Comparison of ENCODE assay signal across 2 cellular contexts in genomic region chr3:48738926-48739616, GRCh38.
TF ChIP-seq lines count a peak whose summit lies in the region.

No MANE protein-coding gene starts in this region.

TF ChIP-seq in IMR-90, 13 proteins besides CTCF, POLR2A, EP300 and RAD21:
- TF ChIP-seq USF2 (IDR thresholded peaks at IDR 0.05; ENCODE audit: low read depth, low read length) (no peak), SMC3 (IDR thresholded peaks at IDR 0.05; ENCODE audit: low read depth, low read length) (no peak), FOS (IDR thresholded peaks at IDR 0.05; ENCODE audit: low read depth, low read length) (no peak), BHLHE40 (IDR thresholded peaks at IDR 0.05; ENCODE audit: low read depth, low read length) (no peak), CHD1 (IDR thresholded peaks at IDR 0.05; ENCODE audit: low read depth, low read length) (no peak), RFX5 (IDR thresholded peaks at IDR 0.05; ENCODE audit: low read depth, low read length) (no peak), NFE2L2 (IDR thresholded peaks at IDR 0.05; ENCODE audit: low read depth, low read length) (no peak), ELK1 (IDR thresholded peaks at IDR 0.05; ENCODE audit: borderline replicate concordance, low read depth, low read length) (no peak), MXI1 (IDR thresholded peaks at IDR 0.05; ENCODE audit: borderline replicate concordance, low read depth, low read length) (no peak), MAZ (IDR thresholded peaks at IDR 0.05; ENCODE audit: borderline replicate concordance, low read depth, low read length) (no peak), RCOR1 (IDR thresholded peaks at IDR 0.05; ENCODE audit: insufficient replicate concordance, low read length) (no peak), MAFK (IDR thresholded peaks at IDR 0.05; ENCODE audit: low read depth, low read length) (no peak), CEBPB (IDR thresholded peaks at IDR 0.05; ENCODE audit: low read depth, low read length) (no peak)

TF ChIP-seq in H1, 55 proteins besides CTCF, POLR2A, EP300 and RAD21:
- TF ChIP-seq MAX (IDR thresholded peaks at IDR 0.05) (no peak), CHD1 (IDR thresholded peaks at IDR 0.05; ENCODE audit: low read depth, low read length) (no peak), BRCA1 (IDR thresholded peaks at IDR 0.05; ENCODE audit: low read depth, low read length) (no peak), CTBP2 (IDR thresholded peaks at IDR 0.05; ENCODE audit: borderline replicate concordance, insufficient read depth, insufficient read length, low read length) (no peak), MAFK (IDR thresholded peaks at IDR 0.05; ENCODE audit: low read depth, low read length) (no peak), YY1 (IDR thresholded peaks at IDR 0.05; ENCODE audit: low read depth, low read length) (no peak), NRF1 (IDR thresholded peaks at IDR 0.05; ENCODE audit: low read depth, low read length) (no peak), SRF (IDR thresholded peaks at IDR 0.05; ENCODE audit: low read depth, low read length) (no peak), CREB1 (IDR thresholded peaks at IDR 0.05) (no peak), E2F6 (IDR thresholded peaks at IDR 0.05) (no peak), GTF2F1 (IDR thresholded peaks at IDR 0.05; ENCODE audit: borderline replicate concordance, low read depth, low read length) (no peak), GABPA (IDR thresholded peaks at IDR 0.05; ENCODE audit: borderline replicate concordance, insufficient read depth, low read length) (no peak)
TF ChIP-seq in H1: peak in this region for 0.
